In genomic region chr7:28354601-28355062, GRCh38 we compare ENCODE assay signal across 11 cellular contexts. TPM values are rescaled to one million over a fixed set of nuclear protein-coding genes. Genes with fewer than 3 reads are reported as not detected.
DNase-seq lines count a peak whose midpoint lies in the region; ATAC-seq, FAIRE-seq and TF ChIP-seq lines count a peak whose summit lies in the region.
"Had no signal": no experiment of that assay in that cellular context is flagged by ENCODE, and none has a peak within 500 bp of the region (broad histone marks: within the 10 kb centered on the region; RNA-seq: fewer than 3 reads in every experiment).

No MANE protein-coding gene starts in this region.

- peaks cover 15% of the 10 kb centered on the region for H3K9me3 Mint-ChIP-seq in WTC11

- intact Hi-C loops in kidney (cut with DNase I) = no loop called here

- H3K4me1 Mint-ChIP-seq in WTC11 = peaks cover 44% of the 10 kb centered on the region

- no peaks in the 10 kb centered on the region for H3K9me3 ChIP-seq in SJCRH30 (replicated peaks)
- H3K9me3 ChIP-seq in kidney (ENCODE audit: control insufficient read depth in 1 of 2, low read length in 2 of 2) = no peaks in the 10 kb centered on the region

- in situ Hi-C loops in ACHN (cut with HindIII; ENCODE audit: low pct_ligation_motif_present, low pct_unique_long_range_greater_than_20kb, low sequenced_read_pairs) = no loop called here

- H3K4me3 ChIP-seq in SJCRH30 (no peak overlapping the region), fibroblast of villous mesenchyme (ENCODE audit: low read depth, low read length) (no peak overlapping the region), kidney (ENCODE audit: low read length in 2 of 2) (no peak overlapping the region)
- H3K4me3 ChIP-seq: lung had no signal

- H3K36me3 Mint-ChIP-seq in WTC11 = 0 out of 2 replicates have a peak, but pooled peaks cover 3% of the 10 kb centered on the region

- POLR2A ChIA-PET in WTC11 (lab: Charles Lee) = no interaction called here

- H3K27ac Mint-ChIP-seq in WTC11 = no peak overlapping the region

- H3K9ac ChIP-seq in kidney (ENCODE audit: low read length in 2 of 2) = no peak overlapping the region

- TF ChIP-seq CTCF in fibroblast of villous mesenchyme (IDR thresholded peaks at IDR 0.05; ENCODE audit: insufficient read depth, low read depth, low read length) = no peak
- TF ChIP-seq CTCF in WTC11 (IDR thresholded peaks at IDR 0.05) = no peak
- no peak for TF ChIP-seq CTCF in kidney (IDR thresholded peaks at IDR 0.05; ENCODE audit: borderline replicate concordance, extremely low read depth, insufficient read depth)

- no peaks in the 10 kb centered on the region for H3K36me3 ChIP-seq in SJCRH30
- H3K36me3 ChIP-seq in kidney (ENCODE audit: control insufficient read depth in 1 of 2, insufficient read depth in 2 of 2, low read length in 2 of 2) = no peaks in the 10 kb centered on the region

- no peak for TF ChIP-seq POLR2A in H54 (IDR thresholded peaks at IDR 0.05; ENCODE audit: low read depth, low read length)

- H3K27me3 ChIP-seq in SJCRH30 = no peaks in the 10 kb centered on the region

- peak; percentile 81 for FAIRE-seq in H54 (lab: Jason Lieb, UNC)
- no peak for FAIRE-seq in kidney (lab: Jason Lieb, UNC)

- no peaks in the 10 kb centered on the region; the same call in 1 of the 2 replicates for H3K27me3 Mint-ChIP-seq in WTC11 (ENCODE audit: low read depth)

- no peak overlapping the region for H3K4me3 Mint-ChIP-seq in WTC11

- DNase-seq in ACHN = peak; percentile 99
- peak; percentile 87 for DNase-seq in H54 (ENCODE audit: insufficient read length, low spot score)
- peak; percentile 50 to 75 for DNase-seq in SJCRH30
- DNase-seq in fibroblast of villous mesenchyme (ENCODE audit: low read depth) = peak; percentile 48
- no peak for DNase-seq in middle frontal gyrus (ENCODE audit: extremely low spot score, low spot score)
- DNase-seq in WTC11 (ENCODE audit: low spot score) = no peak
- no peak for DNase-seq in kidney
- DNase-seq: effector CD8-positive, alpha-beta T cell; SW 1271 had no signal

- H3K27ac ChIP-seq in SJCRH30 = no peak overlapping the region
- no peak overlapping the region for H3K27ac ChIP-seq in kidney (ENCODE audit: low read depth in 2 of 2, low read length in 2 of 2)

- ATAC-seq in WTC11 = no peak
- no peak for ATAC-seq in HG02642 (IDR thresholded peaks at IDR 0.05; ENCODE audit: poor library complexity, unreplicated experiment)

- peaks cover 41% of the 10 kb centered on the region for H3K4me1 ChIP-seq in SJCRH30
- H3K4me1 ChIP-seq in kidney (ENCODE audit: control insufficient read depth in 1 of 2, insufficient read depth in 1 of 2, low read depth in 1 of 2, low read length in 2 of 2) = no peaks in the 10 kb centered on the region

- CTCF ChIA-PET in WTC11 (lab: Charles Lee) = interaction anchor here (1.5 kb wide), 1 partner anchor 10 kb away, joined by 9 read pairs; no protein-coding TSS in a partner anchor

TF ChIP-seq in WTC11, 78 proteins besides CTCF, POLR2A, EP300 and RAD21:
- TF ChIP-seq STAT6 (CRISPR knock-in tag; conservative IDR thresholded peaks at IDR 0.05; ENCODE audit: low read depth) (no peak), NR1H2 (CRISPR knock-in tag; IDR thresholded peaks at IDR 0.05) (no peak), NFYB (CRISPR knock-in tag; conservative IDR thresholded peaks at IDR 0.05; ENCODE audit: low read depth) (no peak)

RNA-seq across cellular contexts. Expression of gene CREB5, which starts 57.7 kb away (rescaled TPM):
- 17.6 and 20.8 TPM in 2 replicates for total RNA-seq in SJCRH30 (2014; rRNA removed; shearing (Covaris generic))
- 6.0 and 9.3 TPM in 2 replicates for total RNA-seq in fibroblast of villous mesenchyme
- 1.1 to 1.7 TPM (median 1.3 TPM) in 3 replicates for total RNA-seq in WTC11 (2021)
- 27.2 TPM for total RNA-seq in kidney
- polyA plus RNA-seq in kidney (ENCODE audit: insufficient read depth, low read depth, low replicate concordance) = 3.4 TPM

Comparison
In these comparisons a context has a peak if more than half of its experiments do, and no peak if none do; other contexts are left out.
1. DNase-seq: peak in ACHN (single experiment), H54 (single experiment), SJCRH30 (2 of 2) and fibroblast of villous mesenchyme (single experiment); none in middle frontal gyrus (single experiment), WTC11 (single experiment) and kidney (single experiment).